1 cellular context compared by ENCODE assay signal in genomic region chr7:148982596-148983219, GRCh38.
TF ChIP-seq lines count a peak whose summit lies in the region.

No MANE protein-coding gene starts in this region.

TF ChIP-seq in A549, 52 proteins besides CTCF, POLR2A, EP300 and RAD21:
- no peak for TF ChIP-seq HMGXB4 (CRISPR knock-in tag; IDR thresholded peaks at IDR 0.05; ENCODE audit: borderline replicate concordance)
- TF ChIP-seq CEBPB (IDR thresholded peaks at IDR 0.05): peak in 1 of 2 experiments; percentile 62; a peak in 1 of 4 replicates
